ENCODE assay signal across 1 cellular context in the genomic region with DNA sequence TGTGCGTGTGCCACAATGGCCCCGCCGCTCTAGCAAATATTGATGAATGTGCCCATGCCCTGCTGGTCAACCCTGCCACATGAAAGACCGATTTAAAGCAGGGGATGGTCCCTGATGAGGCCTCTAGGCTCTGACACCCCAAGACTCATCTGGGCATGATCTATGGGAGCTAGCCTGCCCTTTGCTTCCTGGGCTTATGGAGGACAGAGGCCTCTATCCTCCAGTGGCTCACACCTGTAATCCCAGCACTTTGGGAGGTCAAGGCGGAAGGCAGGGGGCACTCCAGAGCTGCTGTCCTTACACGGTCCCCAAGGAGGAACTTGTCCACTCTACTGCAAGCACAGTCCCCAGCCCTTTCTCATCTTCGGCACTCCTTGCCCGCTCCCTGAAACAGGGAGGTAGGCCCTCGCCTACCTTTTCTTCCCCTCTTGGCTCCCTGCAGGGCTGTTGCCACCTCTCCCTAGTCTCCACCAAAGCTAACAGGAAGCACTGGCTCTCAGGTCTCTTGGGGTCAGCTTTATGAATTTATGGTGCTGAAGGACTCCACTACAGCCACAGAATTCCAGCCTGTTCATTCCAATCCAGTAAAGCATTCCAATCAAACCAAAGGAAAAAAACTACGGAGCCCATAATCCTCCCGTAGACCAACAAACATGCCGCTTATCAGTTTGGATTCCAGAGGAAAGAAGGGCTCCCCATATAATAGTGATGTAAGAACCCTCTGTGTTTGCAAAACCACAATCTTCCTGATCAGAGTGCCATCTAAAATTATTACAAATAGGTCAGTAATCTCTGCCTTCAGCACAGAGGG.
TF ChIP-seq lines count a peak whose summit lies in the region.

No MANE protein-coding gene starts in this region.

TF ChIP-seq in HepG2, 621 proteins besides CTCF, POLR2A, EP300 and RAD21 (continued from another document and continues in another):
- TF ChIP-seq, protein P1, sequence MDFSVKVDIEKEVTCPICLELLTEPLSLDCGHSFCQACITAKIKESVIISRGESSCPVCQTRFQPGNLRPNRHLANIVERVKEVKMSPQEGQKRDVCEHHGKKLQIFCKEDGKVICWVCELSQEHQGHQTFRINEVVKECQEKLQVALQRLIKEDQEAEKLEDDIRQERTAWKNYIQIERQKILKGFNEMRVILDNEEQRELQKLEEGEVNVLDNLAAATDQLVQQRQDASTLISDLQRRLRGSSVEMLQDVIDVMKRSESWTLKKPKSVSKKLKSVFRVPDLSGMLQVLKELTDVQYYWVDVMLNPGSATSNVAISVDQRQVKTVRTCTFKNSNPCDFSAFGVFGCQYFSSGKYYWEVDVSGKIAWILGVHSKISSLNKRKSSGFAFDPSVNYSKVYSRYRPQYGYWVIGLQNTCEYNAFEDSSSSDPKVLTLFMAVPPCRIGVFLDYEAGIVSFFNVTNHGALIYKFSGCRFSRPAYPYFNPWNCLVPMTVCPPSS (IDR thresholded peaks at IDR 0.05): no peak
- TF ChIP-seq, protein P2, sequence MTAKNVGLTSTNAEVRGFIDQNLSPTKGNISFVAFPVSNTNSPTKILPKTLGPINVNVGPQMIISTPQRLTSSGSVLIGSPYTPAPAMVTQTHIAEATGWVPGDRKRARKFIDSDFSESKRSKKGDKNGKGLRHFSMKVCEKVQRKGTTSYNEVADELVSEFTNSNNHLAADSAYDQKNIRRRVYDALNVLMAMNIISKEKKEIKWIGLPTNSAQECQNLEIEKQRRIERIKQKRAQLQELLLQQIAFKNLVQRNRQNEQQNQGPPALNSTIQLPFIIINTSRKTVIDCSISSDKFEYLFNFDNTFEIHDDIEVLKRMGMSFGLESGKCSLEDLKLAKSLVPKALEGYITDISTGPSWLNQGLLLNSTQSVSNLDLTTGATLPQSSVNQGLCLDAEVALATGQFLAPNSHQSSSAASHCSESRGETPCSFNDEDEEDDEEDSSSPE (CRISPR knock-in tag; IDR thresholded peaks at IDR 0.05): no peak
- TF ChIP-seq ZNF883 (CRISPR knock-in tag; IDR thresholded peaks at IDR 0.05; ENCODE audit: not compliant biosample characterization) (peak; percentile 79), ZNF747 (CRISPR knock-in tag; IDR thresholded peaks at IDR 0.05; ENCODE audit: borderline replicate concordance) (no peak), CHD4 (IDR thresholded peaks at IDR 0.05; ENCODE audit: borderline replicate concordance, low read length) (no peak), ZNF530 (CRISPR knock-in tag; IDR thresholded peaks at IDR 0.05; ENCODE audit: low read depth) (no peak), ZNF572 (CRISPR knock-in tag; IDR thresholded peaks at IDR 0.05) (no peak), REL (CRISPR knock-in tag; conservative IDR thresholded peaks at IDR 0.05) (no peak), ZNF335 (CRISPR knock-in tag; IDR thresholded peaks at IDR 0.05) (peak; percentile 38), ZNF672 (CRISPR knock-in tag; IDR thresholded peaks at IDR 0.05) (no peak), ZBTB1 (CRISPR knock-in tag; IDR thresholded peaks at IDR 0.05; ENCODE audit: borderline replicate concordance) (no peak), AGO1 (IDR thresholded peaks at IDR 0.05; ENCODE audit: low read depth, low read length, poor library complexity, severe bottlenecking) (no peak), ZNF879 (CRISPR knock-in tag; IDR thresholded peaks at IDR 0.05) (no peak), ZNF382 (CRISPR knock-in tag; IDR thresholded peaks at IDR 0.05; ENCODE audit: borderline replicate concordance) (no peak), RXRA (CRISPR knock-in tag; IDR thresholded peaks at IDR 0.05) (peak; percentile 73), KLF11 (CRISPR knock-in tag; IDR thresholded peaks at IDR 0.05) (no peak), ZNF260 (CRISPR knock-in tag; IDR thresholded peaks at IDR 0.05; ENCODE audit: borderline replicate concordance, low read depth) (0 out of 2 replicates have a peak, but pooled peaks have one; percentile 49), ZNF619 (CRISPR knock-in tag; IDR thresholded peaks at IDR 0.05) (0 out of 2 replicates have a peak, but pooled peaks have one; percentile 55), PPARG (CRISPR knock-in tag; conservative IDR thresholded peaks at IDR 0.05) (no peak), ZNF547 (CRISPR knock-in tag; IDR thresholded peaks at IDR 0.05) (0 out of 2 replicates have a peak, but pooled peaks have one; percentile 11), ZNF850 (CRISPR knock-in tag; conservative IDR thresholded peaks at IDR 0.05) (no peak), XRCC5 (optimal IDR thresholded peaks at IDR 0.05; ENCODE audit: low read length) (peak; percentile 22), ZFP90 (CRISPR knock-in tag; IDR thresholded peaks at IDR 0.05; ENCODE audit: borderline replicate concordance) (peak; percentile 30; the same call in 1 of the 2 replicates), ZNF468 (CRISPR knock-in tag; IDR thresholded peaks at IDR 0.05) (no peak), HNRNPH1 (optimal IDR thresholded peaks at IDR 0.05; ENCODE audit: low read depth, low read length) (no peak), HOXA9 (CRISPR knock-in tag; IDR thresholded peaks at IDR 0.05; ENCODE audit: borderline replicate concordance) (0 out of 2 replicates have a peak, but pooled peaks have one; percentile 43), PHF8 (CRISPR knock-in tag; IDR thresholded peaks at IDR 0.05) (peak; percentile 50; the same call in 1 of the 2 replicates), YY1 (IDR thresholded peaks at IDR 0.05; ENCODE audit: insufficient read depth, insufficient replicate concordance, low read depth, low read length) (no peak), FOXK2 (IDR thresholded peaks at IDR 0.05) (no peak), ZNF766 (CRISPR knock-in tag; IDR thresholded peaks at IDR 0.05; ENCODE audit: borderline replicate concordance) (0 out of 2 replicates have a peak, but pooled peaks have one; percentile 40), KLF12 (CRISPR knock-in tag; IDR thresholded peaks at IDR 0.05; ENCODE audit: borderline replicate concordance) (no peak)
- TF ChIP-seq, protein P3, sequence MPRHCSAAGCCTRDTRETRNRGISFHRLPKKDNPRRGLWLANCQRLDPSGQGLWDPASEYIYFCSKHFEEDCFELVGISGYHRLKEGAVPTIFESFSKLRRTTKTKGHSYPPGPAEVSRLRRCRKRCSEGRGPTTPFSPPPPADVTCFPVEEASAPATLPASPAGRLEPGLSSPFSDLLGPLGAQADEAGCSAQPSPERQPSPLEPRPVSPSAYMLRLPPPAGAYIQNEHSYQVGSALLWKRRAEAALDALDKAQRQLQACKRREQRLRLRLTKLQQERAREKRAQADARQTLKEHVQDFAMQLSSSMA (CRISPR knock-in tag; IDR thresholded peaks at IDR 0.05): peak; percentile 92; the same call in 1 of the 2 replicates
- TF ChIP-seq, protein P4, sequence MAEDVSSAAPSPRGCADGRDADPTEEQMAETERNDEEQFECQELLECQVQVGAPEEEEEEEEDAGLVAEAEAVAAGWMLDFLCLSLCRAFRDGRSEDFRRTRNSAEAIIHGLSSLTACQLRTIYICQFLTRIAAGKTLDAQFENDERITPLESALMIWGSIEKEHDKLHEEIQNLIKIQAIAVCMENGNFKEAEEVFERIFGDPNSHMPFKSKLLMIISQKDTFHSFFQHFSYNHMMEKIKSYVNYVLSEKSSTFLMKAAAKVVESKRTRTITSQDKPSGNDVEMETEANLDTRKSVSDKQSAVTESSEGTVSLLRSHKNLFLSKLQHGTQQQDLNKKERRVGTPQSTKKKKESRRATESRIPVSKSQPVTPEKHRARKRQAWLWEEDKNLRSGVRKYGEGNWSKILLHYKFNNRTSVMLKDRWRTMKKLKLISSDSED (CRISPR knock-in tag; IDR thresholded peaks at IDR 0.05): no peak
- TF ChIP-seq, protein P5, sequence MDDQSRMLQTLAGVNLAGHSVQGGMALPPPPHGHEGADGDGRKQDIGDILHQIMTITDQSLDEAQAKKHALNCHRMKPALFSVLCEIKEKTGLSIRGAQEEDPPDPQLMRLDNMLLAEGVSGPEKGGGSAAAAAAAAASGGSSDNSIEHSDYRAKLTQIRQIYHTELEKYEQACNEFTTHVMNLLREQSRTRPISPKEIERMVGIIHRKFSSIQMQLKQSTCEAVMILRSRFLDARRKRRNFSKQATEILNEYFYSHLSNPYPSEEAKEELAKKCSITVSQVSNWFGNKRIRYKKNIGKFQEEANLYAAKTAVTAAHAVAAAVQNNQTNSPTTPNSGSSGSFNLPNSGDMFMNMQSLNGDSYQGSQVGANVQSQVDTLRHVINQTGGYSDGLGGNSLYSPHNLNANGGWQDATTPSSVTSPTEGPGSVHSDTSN (CRISPR knock-in tag; IDR thresholded peaks at IDR 0.05; ENCODE audit: borderline replicate concordance): no peak
- TF ChIP-seq, protein P6, sequence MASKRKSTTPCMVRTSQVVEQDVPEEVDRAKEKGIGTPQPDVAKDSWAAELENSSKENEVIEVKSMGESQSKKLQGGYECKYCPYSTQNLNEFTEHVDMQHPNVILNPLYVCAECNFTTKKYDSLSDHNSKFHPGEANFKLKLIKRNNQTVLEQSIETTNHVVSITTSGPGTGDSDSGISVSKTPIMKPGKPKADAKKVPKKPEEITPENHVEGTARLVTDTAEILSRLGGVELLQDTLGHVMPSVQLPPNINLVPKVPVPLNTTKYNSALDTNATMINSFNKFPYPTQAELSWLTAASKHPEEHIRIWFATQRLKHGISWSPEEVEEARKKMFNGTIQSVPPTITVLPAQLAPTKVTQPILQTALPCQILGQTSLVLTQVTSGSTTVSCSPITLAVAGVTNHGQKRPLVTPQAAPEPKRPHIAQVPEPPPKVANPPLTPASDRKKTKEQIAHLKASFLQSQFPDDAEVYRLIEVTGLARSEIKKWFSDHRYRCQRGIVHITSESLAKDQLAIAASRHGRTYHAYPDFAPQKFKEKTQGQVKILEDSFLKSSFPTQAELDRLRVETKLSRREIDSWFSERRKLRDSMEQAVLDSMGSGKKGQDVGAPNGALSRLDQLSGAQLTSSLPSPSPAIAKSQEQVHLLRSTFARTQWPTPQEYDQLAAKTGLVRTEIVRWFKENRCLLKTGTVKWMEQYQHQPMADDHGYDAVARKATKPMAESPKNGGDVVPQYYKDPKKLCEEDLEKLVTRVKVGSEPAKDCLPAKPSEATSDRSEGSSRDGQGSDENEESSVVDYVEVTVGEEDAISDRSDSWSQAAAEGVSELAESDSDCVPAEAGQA (IDR thresholded peaks at IDR 0.05; ENCODE audit: low read depth): no peak
- TF ChIP-seq, protein P6 (CRISPR knock-in tag; IDR thresholded peaks at IDR 0.05; ENCODE audit: borderline replicate concordance): peak; percentile 52; the same call in 1 of the 2 replicates
- TF ChIP-seq, protein P7, sequence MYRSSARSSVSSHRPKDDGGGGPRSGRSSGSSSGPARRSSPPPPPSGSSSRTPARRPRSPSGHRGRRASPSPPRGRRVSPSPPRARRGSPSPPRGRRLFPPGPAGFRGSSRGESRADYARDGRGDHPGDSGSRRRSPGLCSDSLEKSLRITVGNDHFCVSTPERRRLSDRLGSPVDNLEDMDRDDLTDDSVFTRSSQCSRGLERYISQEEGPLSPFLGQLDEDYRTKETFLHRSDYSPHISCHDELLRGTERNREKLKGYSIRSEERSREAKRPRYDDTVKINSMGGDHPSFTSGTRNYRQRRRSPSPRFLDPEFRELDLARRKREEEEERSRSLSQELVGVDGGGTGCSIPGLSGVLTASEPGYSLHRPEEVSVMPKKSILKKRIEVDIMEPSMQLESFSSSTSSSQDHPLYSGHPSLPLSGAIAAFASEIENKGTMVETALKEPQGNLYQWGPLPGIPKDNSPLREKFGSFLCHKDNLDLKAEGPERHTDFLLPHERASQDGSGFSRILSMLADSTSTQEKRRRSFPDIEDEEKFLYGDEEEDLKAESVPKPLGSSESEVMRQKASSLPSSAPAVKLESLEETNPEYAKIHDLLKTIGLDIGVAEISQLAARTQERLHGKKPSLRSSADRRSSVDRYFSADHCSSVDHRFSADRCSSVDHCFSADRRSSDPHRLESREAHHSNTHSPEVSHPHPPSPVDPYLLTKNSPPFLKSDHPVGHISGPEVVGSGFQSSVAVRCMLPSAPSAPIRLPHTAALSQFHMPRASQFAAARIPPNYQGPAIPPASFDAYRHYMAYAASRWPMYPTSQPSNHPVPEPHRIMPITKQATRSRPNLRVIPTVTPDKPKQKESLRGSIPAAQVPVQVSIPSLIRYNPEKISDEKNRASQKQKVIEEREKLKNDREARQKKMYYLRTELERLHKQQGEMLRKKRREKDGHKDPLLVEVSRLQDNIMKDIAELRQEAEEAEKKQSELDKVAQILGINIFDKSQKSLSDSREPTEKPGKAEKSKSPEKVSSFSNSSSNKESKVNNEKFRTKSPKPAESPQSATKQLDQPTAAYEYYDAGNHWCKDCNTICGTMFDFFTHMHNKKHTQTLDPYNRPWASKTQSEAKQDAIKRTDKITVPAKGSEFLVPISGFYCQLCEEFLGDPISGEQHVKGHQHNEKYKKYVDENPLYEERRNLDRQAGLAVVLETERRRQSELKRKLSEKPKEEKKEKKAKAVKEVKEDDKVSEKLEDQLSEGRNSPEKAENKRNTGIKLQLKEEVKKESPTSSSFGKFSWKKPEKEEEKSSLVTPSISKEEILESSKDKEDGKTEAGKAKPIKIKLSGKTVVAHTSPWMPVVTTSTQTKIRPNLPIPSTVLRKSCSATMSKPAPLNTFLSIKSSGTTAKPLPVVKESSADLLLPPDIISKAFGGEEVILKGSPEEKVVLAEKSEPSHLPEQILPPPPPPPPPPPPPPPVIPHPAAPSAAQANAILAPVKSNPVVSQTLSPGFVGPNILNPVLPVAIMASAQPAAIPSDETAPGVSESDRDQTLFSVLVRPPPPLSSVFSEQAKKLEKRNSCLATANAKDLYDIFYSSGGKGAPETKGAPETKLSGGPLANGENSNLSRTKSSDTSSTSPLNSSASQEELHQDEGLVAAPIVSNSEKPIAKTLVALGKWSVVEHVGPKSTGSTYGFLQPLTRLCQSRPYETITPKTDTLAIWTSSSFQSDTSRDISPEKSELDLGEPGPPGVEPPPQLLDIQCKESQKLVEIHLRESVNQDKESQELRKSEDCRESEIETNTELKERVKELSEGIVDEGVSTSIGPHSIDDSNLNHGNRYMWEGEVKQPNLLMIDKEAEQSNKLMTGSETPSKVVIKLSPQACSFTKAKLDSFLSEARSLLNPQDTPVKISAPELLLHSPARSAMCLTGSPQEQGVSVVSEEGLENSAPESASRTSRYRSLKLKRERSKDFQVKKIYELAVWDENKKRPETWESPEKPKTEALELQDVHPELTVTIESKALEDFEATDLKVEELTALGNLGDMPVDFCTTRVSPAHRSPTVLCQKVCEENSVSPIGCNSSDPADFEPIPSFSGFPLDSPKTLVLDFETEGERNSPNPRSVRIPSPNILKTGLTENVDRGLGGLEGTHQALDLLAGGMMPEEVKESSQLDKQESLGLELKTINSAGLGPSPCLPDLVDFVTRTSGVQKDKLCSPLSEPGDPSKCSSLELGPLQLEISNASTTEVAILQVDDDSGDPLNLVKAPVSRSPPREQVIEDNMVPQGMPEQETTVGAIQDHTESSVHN (CRISPR knock-in tag; IDR thresholded peaks at IDR 0.05): no peak
